1 cellular context compared by ENCODE assay signal in genomic region chr2:48048725-48049124, GRCh38.
TF ChIP-seq lines count a peak whose summit lies in the region.

No MANE protein-coding gene starts in this region.

TF ChIP-seq in H1, 55 proteins besides CTCF, POLR2A, EP300 and RAD21 (continued from another document):
- no peak for TF ChIP-seq CBX5 (IDR thresholded peaks at IDR 0.05; ENCODE audit: low read depth, low read length)
- no peak for TF ChIP-seq POU5F1 (IDR thresholded peaks at IDR 0.05; ENCODE audit: low read depth, low read length)
- no peak for TF ChIP-seq BACH1 (IDR thresholded peaks at IDR 0.05; ENCODE audit: low read length)
TF ChIP-seq in H1: peak in this region for 0.
